In the genomic region with DNA sequence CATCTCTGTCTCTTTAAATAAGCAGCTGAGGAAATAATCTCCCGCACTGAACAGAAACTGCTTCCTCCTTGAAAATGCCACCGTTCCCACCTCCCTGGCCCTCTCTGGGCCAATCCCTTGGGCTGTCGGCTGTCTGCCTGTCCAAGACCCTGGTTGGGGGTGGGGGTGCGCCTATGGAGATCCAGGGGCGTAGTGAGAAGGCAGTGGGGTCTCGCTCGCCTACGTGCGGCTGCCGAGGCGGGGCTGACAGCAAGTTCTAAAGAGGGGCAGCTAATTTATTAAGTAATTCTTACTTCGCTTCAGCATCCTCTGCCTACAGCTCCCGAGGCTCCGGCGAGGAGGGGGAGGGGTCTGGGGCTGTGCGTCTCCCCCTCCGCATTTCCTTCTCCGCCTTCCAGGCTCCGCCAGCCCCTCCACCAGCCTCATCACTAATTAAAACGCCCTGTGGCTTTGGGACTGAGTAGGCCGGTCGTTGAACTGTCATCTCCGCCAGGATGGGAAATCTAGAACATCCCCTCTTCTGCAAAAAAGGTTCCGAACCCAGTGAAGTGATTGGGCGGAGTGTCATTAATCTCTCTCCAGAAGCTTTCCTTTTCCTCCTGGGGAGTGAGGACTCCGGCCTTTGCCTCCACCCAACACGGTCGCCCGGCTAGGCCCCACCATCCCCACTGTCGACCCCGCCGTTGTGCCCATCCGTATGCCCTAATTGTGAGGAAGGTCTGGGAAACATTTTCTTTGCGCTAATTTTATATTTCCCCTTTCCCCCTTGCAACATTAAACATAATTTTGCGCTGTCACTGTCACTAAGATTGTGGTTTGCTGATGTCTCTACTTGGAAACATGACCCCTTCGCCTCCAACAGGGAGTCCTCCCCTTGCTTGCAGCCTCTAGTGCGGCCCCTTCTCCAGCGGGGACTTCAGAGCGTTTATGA, we compare ENCODE assay signal across 11 cellular contexts. TPM values are rescaled to one million over a fixed set of nuclear protein-coding genes. Genes with fewer than 3 reads are reported as not detected.
DNase-seq lines count a peak whose midpoint lies in the region; ATAC-seq, FAIRE-seq and TF ChIP-seq lines count a peak whose summit lies in the region.
"Had no signal": no experiment of that assay in that cellular context is flagged by ENCODE, and none has a peak within 500 bp of the region (broad histone marks: within the 10 kb centered on the region; RNA-seq: fewer than 3 reads in every experiment).

No MANE protein-coding gene starts in this region.

- peak overlapping the region; percentile 24 for H2BK5ac ChIP-seq in mesenchymal stem cell (ENCODE audit: low read depth, low read length, poor library complexity, severe bottlenecking)

- H3K27me3 ChIP-seq in SK-N-SH (ENCODE audit: insufficient read depth) = peaks cover 60% of the 10 kb centered on the region
- H3K27me3 ChIP-seq in endothelial cell of umbilical vein (ENCODE audit: control insufficient read depth in 2 of 2, insufficient read depth in 2 of 2, low read length in 2 of 2) = no peaks in the 10 kb centered on the region
- no peaks in the 10 kb centered on the region for H3K27me3 ChIP-seq in mesenchymal stem cell (ENCODE audit: control insufficient read depth in 1 of 2, insufficient read depth in 1 of 2, low read length in 2 of 2)

- no peak overlapping the region for H2BK15ac ChIP-seq in mesenchymal stem cell (ENCODE audit: low read depth, poor library complexity, severe bottlenecking)

- H3K27ac ChIP-seq in SK-N-SH (ENCODE audit: low read depth in 2 of 2, low read length in 1 of 2) = no peak overlapping the region
- peak overlapping the region; percentile 87 for H3K27ac ChIP-seq in endothelial cell of umbilical vein (ENCODE audit: insufficient read depth, low read depth, low read length)
- peak overlapping the region; percentile 70 for H3K27ac ChIP-seq in mesenchymal stem cell (ENCODE audit: low read length, poor library complexity, severe bottlenecking)
- H3K27ac ChIP-seq: A549, KMS-11 had no signal

- ATAC-seq in SK-N-SH treated with all-trans-retinoic acid at 6 μM for 48 hours (no peak), HG03378 (IDR thresholded peaks at IDR 0.05; ENCODE audit: unreplicated experiment) (no peak), GM19035 (IDR thresholded peaks at IDR 0.05; ENCODE audit: unreplicated experiment) (no peak)
- ATAC-seq: A549 had no signal

- peaks cover 3% of the 10 kb centered on the region for H3F3A ChIP-seq in SK-N-SH (replicated peaks; ENCODE audit: insufficient read depth)

- no peak for TF ChIP-seq RAD21 in SK-N-SH (IDR thresholded peaks at IDR 0.05; ENCODE audit: low read length)

- POLR2A ChIA-PET in SK-N-SH (lab: Yijun Ruan, JAX) (no interaction called here), endothelial cell of umbilical vein (lab: Charles Lee) (interaction anchor here (0.6 to 3.8 kb wide), 3 partner anchors 12 to 1055 kb away, joined by 3 to 15 read pairs (median 6); no protein-coding TSS in a partner anchor)

- H3K14ac ChIP-seq in mesenchymal stem cell (ENCODE audit: low read length in 2 of 2) = no peak overlapping the region

- H3K23ac ChIP-seq in mesenchymal stem cell (ENCODE audit: low read length in 2 of 2) = peak overlapping the region in 1 of 2 experiments; percentile 79

- H2AK5ac ChIP-seq in mesenchymal stem cell (ENCODE audit: low read length, severe bottlenecking) = peak overlapping the region; percentile 65

- BruUV-seq in endothelial cell of umbilical vein (replicated peaks; lab: Mats Ljungman, UMichigan) = no TSS peak

- H3K9me2 ChIP-seq in SK-N-SH = no peaks in the 10 kb centered on the region

- CTCF ChIA-PET in SK-N-SH (lab: Yijun Ruan, JAX) (interaction anchor here (0.9 to 3.2 kb wide), 2 partner anchors 20 to 1088 kb away, joined by 4 to 36 read pairs; no protein-coding TSS in a partner anchor), endothelial cell of umbilical vein (lab: Charles Lee) (interaction anchor here (0.7 to 3.6 kb wide), 11 partner anchors 10 to 1088 kb away, joined by 3 to 21 read pairs (median 3); partner anchors contain the start of gene NR2F2)

- dilution Hi-C loops in endothelial cell of umbilical vein (cut with MboI; ENCODE audit: extremely low pct_ligation_motif_present, low sequenced_read_pairs) = loop anchor here (25.0 kb wide), 1 partner anchor 1035 kb away; no protein-coding TSS in a partner anchor

- no peaks in the 10 kb centered on the region for H3K79me2 ChIP-seq in SK-N-SH (ENCODE audit: insufficient read depth)
- H3K79me2 ChIP-seq in endothelial cell of umbilical vein (ENCODE audit: control insufficient read depth, insufficient read depth, low read length) = peaks cover 100% of the 10 kb centered on the region

- peak; percentile 24 for FAIRE-seq in endothelial cell of umbilical vein (lab: Jason Lieb, UNC)

- H3K4ac ChIP-seq in mesenchymal stem cell (ENCODE audit: low read depth in 1 of 2, low read length in 2 of 2) = peak overlapping the region; percentile 15 to 54

- TF ChIP-seq POLR2A in endothelial cell of umbilical vein (IDR thresholded peaks at IDR 0.05; ENCODE audit: low read depth, low read length) = peak; percentile 73

- H3K9ac ChIP-seq in SK-N-SH (no peak overlapping the region), endothelial cell of umbilical vein (replicated peaks; ENCODE audit: extremely low read depth, insufficient read depth, low read length) (peak overlapping the region; percentile 83), mesenchymal stem cell (ENCODE audit: low read length) (peak overlapping the region; percentile 96)
- H3K9ac ChIP-seq: KMS-11 had no signal

- no peak for DNase-seq in SK-N-SH
- DNase-seq in endothelial cell of umbilical vein (ENCODE audit: low read depth, low spot score) = peak; percentile 86
- DNase-seq in mesenchymal stem cell = peak; percentile 82
- DNase-seq in ureter (ENCODE audit: low spot score) = peak; percentile 49
- DNase-seq in hepatic stellate cell (ENCODE audit: low spot score) = no peak

- 40% methylated on average over 39 of the region's 39 CpGs for WGBS in SK-N-SH (ENCODE audit: low lambda C conversion rate)
- 22% methylated on average over 26 of the region's 39 CpGs for WGBS in mesenchymal stem cell

- H3K4me2 ChIP-seq in SK-N-SH (no peak overlapping the region), endothelial cell of umbilical vein (ENCODE audit: insufficient read depth, low read length) (peak overlapping the region; percentile 94), mesenchymal stem cell (ENCODE audit: low read length, poor library complexity, severe bottlenecking) (peak overlapping the region; percentile 79)
- H3K4me2 ChIP-seq: A549, KMS-11 had no signal

- peak overlapping the region; percentile 78 for H4K8ac ChIP-seq in mesenchymal stem cell (ENCODE audit: low read length)

- H3K36me3 ChIP-seq in SK-N-SH (replicated peaks in 1 of 2; ENCODE audit: control insufficient read depth in 1 of 2, insufficient read depth in 2 of 2, low read length in 1 of 2) (no peaks in the 10 kb centered on the region), endothelial cell of umbilical vein (ENCODE audit: control insufficient read depth in 2 of 2, extremely low read depth in 1 of 2, insufficient read depth in 2 of 2, low read length in 2 of 2) (peaks cover 5 to 7% of the 10 kb centered on the region in 2 experiments), mesenchymal stem cell (ENCODE audit: control insufficient read depth in 1 of 2, insufficient read depth in 2 of 2, low read depth in 1 of 2, low read length in 2 of 2) (peaks cover 29 to 44% of the 10 kb centered on the region in 2 experiments)
- H3K36me3 ChIP-seq: HAP-1 had no signal

- H3K18ac ChIP-seq in mesenchymal stem cell (ENCODE audit: low read depth in 1 of 2, low read length in 2 of 2) = peak overlapping the region; percentile 80 to 86

- TF ChIP-seq EP300 in SK-N-SH (IDR thresholded peaks at IDR 0.05; ENCODE audit: borderline replicate concordance in 1 of 2, low read depth in 1 of 2, low read length in 1 of 2) = no peak

- H2BK120ac ChIP-seq in mesenchymal stem cell (ENCODE audit: low read depth, low read length) = peak overlapping the region; percentile 82

- H3K4me3 ChIP-seq in SK-N-SH (ENCODE audit: low read depth in 2 of 2, low read length in 1 of 2) (no peak overlapping the region), endothelial cell of umbilical vein (replicated peaks in 1 of 3; ENCODE audit: insufficient read depth in 1 of 3, low read depth in 1 of 3, low read length in 3 of 3) (peak overlapping the region; percentile 18 to 74 (median 24)), mesenchymal stem cell (ENCODE audit: insufficient read depth in 1 of 2, low read depth in 1 of 2, low read length in 2 of 2) (peak overlapping the region; percentile 26 to 81)
- H3K4me3 ChIP-seq: A549, HAP-1 had no signal

- intact Hi-C loops in endothelial cell of umbilical vein (cut with micrococcal nuclease) = loop anchor here (2.0 to 5.0 kb wide), 5 partner anchors 790 to 1677 kb away; no protein-coding TSS in a partner anchor

- H3K4me1 ChIP-seq in SK-N-SH (ENCODE audit: control insufficient read depth in 1 of 2, insufficient read depth in 2 of 2, low read depth in 1 of 2, low read length in 1 of 2) (peaks cover 0 to 3% of the 10 kb centered on the region in 2 experiments; a peak in 2 of 4 replicates), endothelial cell of umbilical vein (ENCODE audit: control insufficient read depth, extremely low read depth, insufficient read depth, low read length) (peaks cover 93% of the 10 kb centered on the region), mesenchymal stem cell (ENCODE audit: control insufficient read depth, insufficient read depth, low read depth, low read length) (peaks cover 44% of the 10 kb centered on the region)

- H2AFZ ChIP-seq in SK-N-SH (ENCODE audit: low read depth) (no peak overlapping the region), endothelial cell of umbilical vein (ENCODE audit: low read depth, low read length) (no peak overlapping the region), mesenchymal stem cell (ENCODE audit: low read depth, low read length) (no peak overlapping the region)

- H2BK12ac ChIP-seq in mesenchymal stem cell (ENCODE audit: low read length in 2 of 2) = peak overlapping the region; percentile 49 to 60

- H3K9me1 ChIP-seq in endothelial cell of umbilical vein (replicated peaks; ENCODE audit: control insufficient read depth, extremely low read depth, insufficient read depth, low read length) = no peaks in the 10 kb centered on the region

- H4K91ac ChIP-seq in mesenchymal stem cell (ENCODE audit: low read length) = peak overlapping the region; percentile 77

- H4K20me1 ChIP-seq in SK-N-SH (ENCODE audit: insufficient read depth) (no peaks in the 10 kb centered on the region), endothelial cell of umbilical vein (replicated peaks; ENCODE audit: control insufficient read depth, extremely low read depth, insufficient read depth, low read length) (no peaks in the 10 kb centered on the region)

- H3K79me1 ChIP-seq in mesenchymal stem cell (replicated peaks; ENCODE audit: low read length, poor library complexity, severe bottlenecking) = no peaks in the 10 kb centered on the region

- TF ChIP-seq CTCF in SK-N-SH (IDR thresholded peaks at IDR 0.05) (no peak), endothelial cell of umbilical vein (IDR thresholded peaks at IDR 0.05; ENCODE audit: extremely low read depth in 1 of 2, insufficient read depth in 1 of 2, low read depth in 1 of 2, low read length in 2 of 2) (no peak)

- H3K9me3 ChIP-seq in SK-N-SH (no peaks in the 10 kb centered on the region), endothelial cell of umbilical vein (replicated peaks; ENCODE audit: control insufficient read depth, insufficient read depth, low read length) (no peaks in the 10 kb centered on the region), mesenchymal stem cell (ENCODE audit: control insufficient read depth, low read length) (no peaks in the 10 kb centered on the region)
- H3K9me3 ChIP-seq: A549, HAP-1 had no signal

RNA-seq across cellular contexts. Expression of gene NR2F2, which starts 16.9 kb away (rescaled TPM):
- 2.8 and 3.9 TPM in 2 replicates for polyA plus RNA-seq in SK-N-SH (2012; rRNA removed)
- 2.8 and 3.7 TPM in 2 replicates for polyA plus RNA-seq in SK-N-SH (2012; cell fraction: cytosol; rRNA removed)
- polyA plus RNA-seq in SK-N-SH (2012; cell fraction: nucleus; rRNA removed) = 3.8 and 5.0 TPM in 2 replicates
- total RNA-seq in endothelial cell of umbilical vein = 153 and 182 TPM in 2 replicates
- polyA plus RNA-seq in endothelial cell of umbilical vein = 105 and 120 TPM in 2 replicates
- 108 and 112 TPM in 2 replicates for polyA plus RNA-seq in endothelial cell of umbilical vein (2011; cell fraction: cytosol; rRNA removed)
- 115 and 122 TPM in 2 replicates for polyA plus RNA-seq in endothelial cell of umbilical vein (2011; cell fraction: nucleus; rRNA removed)
- 242 and 247 TPM in 2 replicates for polyA plus RNA-seq in endothelial cell of umbilical vein (2012)
- 77.0 and 94.2 TPM in 2 replicates for polyA minus RNA-seq in endothelial cell of umbilical vein
- 23.5 TPM for polyA minus RNA-seq in endothelial cell of umbilical vein (2011; cell fraction: cytosol; rRNA and poly(A)+ RNA removed)
- polyA minus RNA-seq in endothelial cell of umbilical vein (2011; cell fraction: nucleus; rRNA and poly(A)+ RNA removed) = 98.6 and 113 TPM in 2 replicates
- 117 TPM for polyA plus RNA-seq in mesenchymal stem cell (2013, experiment 1 of 2)
- 115 TPM for polyA plus RNA-seq in mesenchymal stem cell (2013, experiment 2 of 2)
- total RNA-seq in ureter = 90.8 TPM

Comparison
In these comparisons a context has a peak if more than half of its experiments do, and no peak if none do; other contexts are left out.
1. DNase-seq: peak in endothelial cell of umbilical vein (single experiment), mesenchymal stem cell (single experiment) and ureter (single experiment); none in SK-N-SH (single experiment) and hepatic stellate cell (single experiment).
2. H3K27ac ChIP-seq: peak in endothelial cell of umbilical vein (single experiment) and mesenchymal stem cell (single experiment); none in SK-N-SH (0 of 2).
3. H3K4me3 ChIP-seq: peak in endothelial cell of umbilical vein (3 of 3) and mesenchymal stem cell (2 of 2); none in SK-N-SH (0 of 2).